In the genomic region with DNA sequence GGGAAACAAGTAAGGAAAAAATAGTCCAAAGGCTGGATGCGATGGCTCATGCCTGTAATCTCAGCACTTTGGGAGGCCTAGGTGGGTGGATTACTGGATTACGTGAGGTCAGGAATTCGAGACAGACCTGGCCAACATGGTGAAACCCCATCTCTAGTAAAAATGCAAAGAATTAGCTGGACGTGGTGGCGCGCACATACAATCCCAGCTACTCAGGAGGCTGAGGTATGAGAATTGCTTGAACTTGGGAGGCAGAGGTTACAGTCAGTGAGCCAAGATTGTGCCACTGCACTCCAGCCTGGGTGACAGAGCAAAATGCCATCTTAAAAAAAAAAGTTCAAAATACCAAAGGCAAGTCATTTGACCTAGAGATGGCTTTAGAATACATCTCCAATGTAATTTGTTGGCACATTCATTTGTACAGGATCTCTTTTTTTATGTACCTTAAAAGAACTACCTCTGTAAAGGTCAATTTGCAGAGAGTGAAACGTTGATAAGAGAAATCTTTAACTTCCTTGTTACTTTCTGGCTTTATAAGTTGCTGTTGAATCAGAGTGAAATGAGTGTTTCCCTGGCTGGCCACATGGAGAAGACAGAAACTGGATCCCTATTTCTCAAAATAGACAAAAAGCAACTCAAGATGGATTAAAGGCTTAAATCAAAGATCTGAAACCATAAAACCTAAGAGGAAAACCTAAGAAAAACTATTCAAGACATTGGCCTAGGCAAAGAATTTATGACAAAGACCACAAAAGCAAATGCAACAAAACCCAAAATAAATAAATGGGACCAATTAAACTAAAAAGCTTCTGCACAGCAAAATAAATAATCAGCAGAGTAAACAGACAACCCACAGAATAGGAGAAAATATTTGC, we compare ENCODE assay signal across 21 cellular contexts.
DNase-seq lines count a peak whose midpoint lies in the region; ATAC-seq and TF ChIP-seq lines count a peak whose summit lies in the region.
"Had no signal": no experiment of that assay in that cellular context is flagged by ENCODE, and none has a peak within 500 bp of the region (broad histone marks: within the 10 kb centered on the region; RNA-seq: fewer than 3 reads in every experiment).

No MANE protein-coding gene starts in this region.

- TF ChIP-seq CTCF in IMR-90 (conservative IDR thresholded peaks at IDR 0.05; ENCODE audit: low read depth, low read length): no peak
- TF ChIP-seq CTCF in body of pancreas (IDR thresholded peaks at IDR 0.05): no peak
- no peak for TF ChIP-seq CTCF in hepatocyte (IDR thresholded peaks at IDR 0.05; ENCODE audit: poor library complexity)
- no peak for TF ChIP-seq CTCF in uterus (IDR thresholded peaks at IDR 0.05)

- H3K27me3 ChIP-seq in IMR-90 (ENCODE audit: control insufficient read depth, insufficient read depth, low read length) (no peaks in the 10 kb centered on the region), body of pancreas (no peaks in the 10 kb centered on the region), hepatocyte (no peaks in the 10 kb centered on the region), uterus (no peaks in the 10 kb centered on the region)
- H3K27me3 ChIP-seq: foreskin keratinocyte, neural progenitor cell, Peyer's patch, sigmoid colon, suprapubic skin had no signal

- CTCF ChIA-PET in IMR-90 (lab: Yijun Ruan, JAX): interaction anchor here (0.9 kb wide), 1 partner anchor 1132 kb away, joined by 3 read pairs; no protein-coding TSS in a partner anchor

- no peak overlapping the region for H2BK20ac ChIP-seq in IMR-90 (ENCODE audit: low read depth, low read length)

- H3K4me2 ChIP-seq in IMR-90 (ENCODE audit: low read depth, low read length) (no peak overlapping the region), hepatocyte (no peak overlapping the region)
- H3K4me2 ChIP-seq: neural progenitor cell had no signal

- H2BK120ac ChIP-seq in IMR-90 (ENCODE audit: low read depth, low read length): no peak overlapping the region

- no peak overlapping the region for H3K23ac ChIP-seq in IMR-90 (ENCODE audit: low read depth, low read length)

- peak overlapping the region; percentile 17; the same call in 1 of the 3 replicates for H2BK15ac ChIP-seq in IMR-90 (ENCODE audit: low read depth, low read length)

- no peak overlapping the region for H4K5ac ChIP-seq in IMR-90 (ENCODE audit: low read depth, low read length)

- intact Hi-C loops in IMR-90 (cut with micrococcal nuclease): no loop called here
- intact Hi-C loops in body of pancreas (cut with DNase I): no loop called here
- intact Hi-C loops in uterus (cut with DNase I; ENCODE audit: low total_unique reads): no loop called here

- ATAC-seq in IMR-90 (ENCODE audit: low read depth) (no peak), body of pancreas (no peak)
- ATAC-seq: foreskin keratinocyte had no signal

- no peaks in the 10 kb centered on the region for H4K20me1 ChIP-seq in IMR-90 (ENCODE audit: insufficient read depth, low read length)
- no peaks in the 10 kb centered on the region for H4K20me1 ChIP-seq in hepatocyte (ENCODE audit: insufficient read depth, poor library complexity, severe bottlenecking)

- no peak overlapping the region for H3K18ac ChIP-seq in IMR-90 (ENCODE audit: low read depth, low read length)

- H3K4me1 ChIP-seq in IMR-90 (ENCODE audit: control insufficient read depth, insufficient read depth, low read length) (peaks cover 11% of the 10 kb centered on the region), body of pancreas (peaks cover 2% of the 10 kb centered on the region), hepatocyte (ENCODE audit: insufficient read depth) (peaks cover 10% of the 10 kb centered on the region), uterus (no peaks in the 10 kb centered on the region)
- H3K4me1 ChIP-seq: neural progenitor cell had no signal

- H3K4me3 ChIP-seq in IMR-90 (ENCODE audit: insufficient read depth, low read depth, low read length): no peak overlapping the region
- H3K4me3 ChIP-seq in body of pancreas: no peak overlapping the region
- H3K4me3 ChIP-seq in hepatocyte: no peak overlapping the region
- no peak overlapping the region for H3K4me3 ChIP-seq in uterus
- H3K4me3 ChIP-seq: neural progenitor cell, Peyer's patch, sigmoid colon, suprapubic skin had no signal

- POLR2A ChIA-PET in IMR-90 (lab: Charles Lee; ENCODE audit: unreplicated experiment): no interaction called here

- H3K79me2 ChIP-seq in hepatocyte: no peaks in the 10 kb centered on the region

- no peak for TF ChIP-seq RAD21 in IMR-90 (IDR thresholded peaks at IDR 0.05; ENCODE audit: low read length)

- H3K56ac ChIP-seq in IMR-90 (ENCODE audit: extremely low read depth, insufficient read depth, low read length): no peak overlapping the region

- H2AK5ac ChIP-seq in IMR-90 (ENCODE audit: low read depth, low read length): peak overlapping the region; percentile 17; the same call in 1 of the 2 replicates

- H3K9me2 ChIP-seq in hepatocyte (replicated peaks; ENCODE audit: insufficient read depth): no peaks in the 10 kb centered on the region

- no TSS peak for BruUV-seq in IMR-90 (replicated peaks; lab: Mats Ljungman, UMichigan)

- no peak overlapping the region for H2BK5ac ChIP-seq in IMR-90 (ENCODE audit: low read depth, low read length, poor library complexity, severe bottlenecking)

- no peak overlapping the region for H2AK9ac ChIP-seq in IMR-90 (replicated peaks; ENCODE audit: low read depth, low read length, poor library complexity)

- no peaks in the 10 kb centered on the region for H3K9me3 ChIP-seq in IMR-90 (ENCODE audit: control insufficient read depth, insufficient read depth, low read length)
- no peaks in the 10 kb centered on the region for H3K9me3 ChIP-seq in body of pancreas
- H3K9me3 ChIP-seq in hepatocyte (ENCODE audit: low read depth): no peaks in the 10 kb centered on the region
- no peaks in the 10 kb centered on the region for H3K9me3 ChIP-seq in uterus
- H3K9me3 ChIP-seq: Peyer's patch, sigmoid colon, suprapubic skin had no signal

- DNase-seq in IMR-90 (no peak), body of pancreas (no peak), hepatocyte (ENCODE audit: low spot score) (no peak), stromal cell of bone marrow (ENCODE audit: low read depth) (peak; percentile 49), iPS-NIHi7 (ENCODE audit: extremely low spot score) (no peak), uterus (no peak)
- no peak for DNase-seq in stimulated activated naive CD4-positive, alpha-beta T cell treated with Interleukin-2 at 50 U/mL for 16 hours (lab: John Stamatoyannopoulos, UW)
- DNase-seq: activated CD4-positive, alpha-beta T cell treated with anti-CD3 and anti-CD28 coated beads, Interleukin-2, amount 50 U/mL, for 48 hours; activated gamma-delta T cell; foreskin keratinocyte; hypothalamus; islet precursor cell; Kasumi-1; NCI-H1092 treated with DMSO at 0.1 percent for 48 hours; NCI-H2029 treated with DMSO at 0.1 percent for 48 hours; NCI-H82; Peyer's patch; sigmoid colon; WERI-Rb-1 had no signal

- no peaks in the 10 kb centered on the region for H3K36me3 ChIP-seq in IMR-90 (ENCODE audit: control insufficient read depth, insufficient read depth, low read length)
- H3K36me3 ChIP-seq in body of pancreas (replicated peaks in 1 of 2; ENCODE audit: insufficient read depth in 1 of 2, low read depth in 2 of 2): no peaks in the 10 kb centered on the region
- no peaks in the 10 kb centered on the region for H3K36me3 ChIP-seq in hepatocyte (replicated peaks; ENCODE audit: insufficient read depth, low read depth)
- H3K36me3 ChIP-seq in uterus: no peaks in the 10 kb centered on the region
- H3K36me3 ChIP-seq: neural progenitor cell, Peyer's patch, sigmoid colon, suprapubic skin, WERI-Rb-1 had no signal

- H3K27ac ChIP-seq in IMR-90 (ENCODE audit: insufficient read depth, low read length) (no peak overlapping the region), body of pancreas (peak overlapping the region in 3 of 4 donors; percentile 8 to 30 (median 23)), hepatocyte (peak overlapping the region; percentile 16), uterus (no peak overlapping the region)
- H3K27ac ChIP-seq: neural progenitor cell, suprapubic skin, WERI-Rb-1 had no signal

- H3K14ac ChIP-seq in IMR-90 (replicated peaks; ENCODE audit: low read depth, low read length): 0 out of 2 replicates have a peak overlapping the region, but pooled peaks have one; percentile 11

- H3K4ac ChIP-seq in IMR-90 (ENCODE audit: low read depth, low read length): no peak overlapping the region

- peaks cover 16% of the 10 kb centered on the region for H3K9me1 ChIP-seq in IMR-90 (ENCODE audit: insufficient read depth, low read length)

- no peak overlapping the region for H2AFZ ChIP-seq in IMR-90 (replicated peaks; ENCODE audit: low read length, poor library complexity)
- H2AFZ ChIP-seq in hepatocyte: no peak overlapping the region
- H2AFZ ChIP-seq: neural progenitor cell had no signal

- in situ Hi-C loops in IMR-90 (cut with MboI; ENCODE audit: low sequenced_read_pairs): no loop called here

- H4K8ac ChIP-seq in IMR-90 (ENCODE audit: low read depth in 2 of 2, low read length in 2 of 2): peak overlapping the region in 1 of 2 experiments; percentile 31; a peak in 1 of 4 replicates

- WGBS in IMR-90 (ENCODE audit: extremely low coverage in 2 of 2, insufficient read length in 1 of 2), 2 experiments: 100% methylated on average over 1 of the region's 7 CpGs; no CpG with 5 or more reads in 1 of the 2 experiments
- 73 to 75% methylated on average over 7 of the region's 7 CpGs for WGBS in body of pancreas, 2 donors
- WGBS in hepatocyte (ENCODE audit: low lambda C conversion rate, missing lambda C conversion rate): 78% methylated on average over 7 of the region's 7 CpGs

- no peak overlapping the region for H4K91ac ChIP-seq in IMR-90 (ENCODE audit: insufficient read depth, low read depth, low read length)

- dilution Hi-C loops in IMR-90 (cut with HindIII; ENCODE audit: low sequenced_read_pairs, unreplicated experiment): no loop called here

- H3K9ac ChIP-seq in IMR-90 (ENCODE audit: low read depth, low read length): no peak overlapping the region
- H3K9ac ChIP-seq: neural progenitor cell had no signal

- TF ChIP-seq POLR2A in IMR-90 (IDR thresholded peaks at IDR 0.05; ENCODE audit: low read depth, low read length) (no peak), body of pancreas (IDR thresholded peaks at IDR 0.05) (no peak), uterus (IDR thresholded peaks at IDR 0.05) (no peak)

- peaks cover 0 to 5% of the 10 kb centered on the region in 2 experiments; a peak in 1 of 4 replicates for H3K79me1 ChIP-seq in IMR-90 (ENCODE audit: low read depth in 1 of 2, low read length in 2 of 2)

TF ChIP-seq in IMR-90, 13 proteins besides CTCF, POLR2A, EP300 and RAD21 (continues in another document):
- TF ChIP-seq, protein P1, sequence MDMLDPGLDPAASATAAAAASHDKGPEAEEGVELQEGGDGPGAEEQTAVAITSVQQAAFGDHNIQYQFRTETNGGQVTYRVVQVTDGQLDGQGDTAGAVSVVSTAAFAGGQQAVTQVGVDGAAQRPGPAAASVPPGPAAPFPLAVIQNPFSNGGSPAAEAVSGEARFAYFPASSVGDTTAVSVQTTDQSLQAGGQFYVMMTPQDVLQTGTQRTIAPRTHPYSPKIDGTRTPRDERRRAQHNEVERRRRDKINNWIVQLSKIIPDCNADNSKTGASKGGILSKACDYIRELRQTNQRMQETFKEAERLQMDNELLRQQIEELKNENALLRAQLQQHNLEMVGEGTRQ (IDR thresholded peaks at IDR 0.05; ENCODE audit: low read depth, low read length): no peak
- no peak for TF ChIP-seq NFE2L2 (IDR thresholded peaks at IDR 0.05; ENCODE audit: low read depth, low read length)
- no peak for TF ChIP-seq RFX5 (IDR thresholded peaks at IDR 0.05; ENCODE audit: low read depth, low read length)
- TF ChIP-seq CHD1 (IDR thresholded peaks at IDR 0.05; ENCODE audit: low read depth, low read length): no peak

Comparison
In these comparisons a context has a peak if more than half of its experiments do, and no peak if none do; other contexts are left out.
1. H3K27ac ChIP-seq: peak in body of pancreas (3 of 4) and hepatocyte (single experiment); none in IMR-90 (single experiment) and uterus (0 of 2).